ENCODE assay signal across 29 cellular contexts in genomic region chr11:19836666-19837065, GRCh38.
"Had no signal": no experiment of that assay in that cellular context is flagged by ENCODE, and none has a peak within 500 bp of the region (broad histone marks: within the 10 kb centered on the region; RNA-seq: fewer than 3 reads in every experiment).

No MANE protein-coding gene starts in this region.

- H3K4me1 Mint-ChIP-seq: endodermal cell had no signal

- H2AFZ ChIP-seq: hepatocyte had no signal

- H3K4me2 ChIP-seq: hepatocyte had no signal

- H3K27me3 Mint-ChIP-seq: dendritic cell treated with granulocyte-macrophage colony-stimulating factor and Interleukin-4, amounts not matched to agents 40 ng/mL and 50 ng/mL, for 4 days had no signal

- H3K4me1 ChIP-seq: colonic mucosa, foreskin keratinocyte, gastrocnemius medialis had no signal

- H3K4me3 Mint-ChIP-seq: dendritic cell treated with granulocyte-macrophage colony-stimulating factor and Interleukin-4, amounts not matched to agents 40 ng/mL and 50 ng/mL, for 4 days; effector memory CD8-positive, alpha-beta T cell; endodermal cell had no signal

- H3K9me3 Mint-ChIP-seq: effector memory CD8-positive, alpha-beta T cell had no signal

- H3K9me3 ChIP-seq: colonic mucosa, gastrocnemius medialis, gastroesophageal sphincter had no signal

- ATAC-seq: effector memory CD8-positive, alpha-beta T cell; esophagus mucosa; foreskin keratinocyte; gastrocnemius medialis; gastroesophageal sphincter; heart left ventricle; heart right ventricle had no signal

- H3K4me3 ChIP-seq: colonic mucosa, coronary artery, dorsolateral prefrontal cortex, esophagus muscularis mucosa, esophagus squamous epithelium, gastrocnemius medialis, gastroesophageal sphincter, heart left ventricle, heart right ventricle, hepatocyte had no signal

- H3K27ac Mint-ChIP-seq: dendritic cell treated with granulocyte-macrophage colony-stimulating factor and Interleukin-4, amounts not matched to agents 40 ng/mL and 50 ng/mL, for 4 days; effector memory CD8-positive, alpha-beta T cell; endodermal cell had no signal

- FAIRE-seq: endometrium, endothelial cell of umbilical vein, frontal cortex had no signal

- H3K36me3 ChIP-seq: colonic mucosa, gastrocnemius medialis had no signal

- H3K27me3 ChIP-seq: colonic mucosa, dorsolateral prefrontal cortex, esophagus muscularis mucosa, esophagus squamous epithelium, gastrocnemius medialis, gastroesophageal sphincter, heart left ventricle, heart right ventricle, hepatocyte had no signal

- H3K27ac ChIP-seq: colonic mucosa, coronary artery, dorsolateral prefrontal cortex, epithelial cell of prostate, esophagus muscularis mucosa, esophagus squamous epithelium, foreskin keratinocyte, gastrocnemius medialis, gastroesophageal sphincter, heart left ventricle, heart right ventricle, hepatocyte had no signal

- DNase-seq: colonic mucosa; cortex of kidney; dermis blood vessel endothelial cell; dorsolateral prefrontal cortex; effector CD4-positive, alpha-beta T cell; effector CD8-positive, alpha-beta T cell; effector memory CD4-positive, alpha-beta T cell; effector memory CD8-positive, alpha-beta T cell; endodermal cell; erythroblast; esophagus squamous epithelium; foreskin fibroblast; foreskin keratinocyte; foreskin melanocyte; gastrocnemius medialis; glutamatergic neuron; head of caudate nucleus; heart left ventricle; heart right ventricle had no signal
